In genomic region chr13:48210178-48210577, GRCh38 we compare ENCODE assay signal across 12 cellular contexts. TPM values are rescaled to one million over a fixed set of nuclear protein-coding genes. Genes with fewer than 3 reads are reported as not detected.
DNase-seq lines count a peak whose midpoint lies in the region.
"Had no signal": no experiment of that assay in that cellular context is flagged by ENCODE, and none has a peak within 500 bp of the region (broad histone marks: within the 10 kb centered on the region; RNA-seq: fewer than 3 reads in every experiment).

No MANE protein-coding gene starts in this region.

- DNase-seq in AG20443 (ENCODE audit: low spot score) (peak; percentile 54), HCEC 1CT (peak; percentile 94), RKO (ENCODE audit: low spot score) (peak; percentile 87), glomerular visceral epithelial cell (ENCODE audit: extremely low spot score) (peak; percentile 31), cerebellum (ENCODE audit: low spot score) (no peak), posterior vena cava (ENCODE audit: low spot score) (no peak), head of caudate nucleus (no peak), HT-29 (ENCODE audit: low spot score) (no peak)
- DNase-seq: DMS79 treated with DMSO at 0.1 percent for 48 hours, gastrocnemius medialis, NCI-H446, thyroid gland had no signal

- intact Hi-C loops in posterior vena cava (cut with DNase I) (no loop called here), head of caudate nucleus (cut with DNase I) (no loop called here)

RNA-seq across cellular contexts. Expression of gene ITM2B, which starts 22.8 kb away (rescaled TPM):
- total RNA-seq in cerebellum: 117 TPM
- total RNA-seq in posterior vena cava: 100 to 1,000 TPM; 425 to 605 TPM
- 175 and 177 TPM in 2 replicates for total RNA-seq in HT-29 (2014; rRNA removed; shearing (Covaris generic))

Comparison
In these comparisons a context has a peak if more than half of its experiments do, and no peak if none do; other contexts are left out.
1. DNase-seq: peak in AG20443 (single experiment), HCEC 1CT (single experiment), RKO (single experiment) and glomerular visceral epithelial cell (single experiment); none in cerebellum (single experiment), posterior vena cava (single experiment), head of caudate nucleus (0 of 42) and HT-29 (single experiment).